Comparison of ENCODE assay signal across 8 cellular contexts in the genomic region with DNA sequence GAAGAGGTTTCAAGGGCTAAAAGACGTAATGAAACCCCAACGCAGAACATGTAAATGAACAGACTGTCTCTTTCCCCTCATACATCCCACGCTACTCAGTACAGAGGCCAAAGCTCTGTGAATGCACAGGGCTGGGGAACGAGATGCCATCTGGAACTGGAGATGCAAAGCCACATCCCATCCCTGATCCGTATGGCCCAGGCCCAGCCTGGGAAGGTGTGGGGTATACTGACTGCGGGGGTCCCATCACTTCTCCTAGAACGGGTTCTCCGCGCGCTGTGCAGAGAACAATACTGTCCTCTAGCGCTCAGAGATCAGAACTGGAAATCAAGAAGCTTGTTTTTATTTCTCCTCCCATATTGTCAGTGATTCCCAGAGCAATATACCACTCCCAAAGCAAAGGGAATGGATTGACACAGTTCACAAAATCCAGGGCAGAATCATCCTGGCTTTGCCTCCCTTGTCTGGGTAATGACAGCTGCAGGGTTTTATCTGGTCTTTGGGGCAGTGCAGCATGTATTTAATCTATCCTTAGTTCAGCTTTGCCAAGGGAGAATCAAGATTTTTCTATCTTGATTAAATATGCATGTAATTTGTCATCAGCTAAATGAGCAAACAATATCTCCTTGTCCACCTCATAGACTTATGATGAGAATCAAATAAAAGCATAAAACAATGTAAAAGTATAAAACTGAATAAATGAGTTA. TPM values are rescaled to one million over a fixed set of nuclear protein-coding genes. Genes with fewer than 3 reads are reported as not detected.
DNase-seq lines count a peak whose midpoint lies in the region; ATAC-seq and TF ChIP-seq lines count a peak whose summit lies in the region.

No MANE protein-coding gene starts in this region.

- H3K4me1 Mint-ChIP-seq in activated CD4-positive, alpha-beta T cell treated with anti-CD3 and anti-CD28 coated beads for 36 hours = no peaks in the 10 kb centered on the region
- no peaks in the 10 kb centered on the region for H3K4me1 Mint-ChIP-seq in activated CD4-positive, alpha-beta T cell treated with anti-CD3 and anti-CD28 coated beads, Interleukin-2, amount 10 ng/mL, durations not matched to agents 7 days and 5 days

- H3K27ac Mint-ChIP-seq in activated CD4-positive, alpha-beta T cell treated with anti-CD3 and anti-CD28 coated beads for 36 hours = no peak overlapping the region
- H3K27ac Mint-ChIP-seq in activated CD4-positive, alpha-beta T cell treated with anti-CD3 and anti-CD28 coated beads, Interleukin-2, amount 10 ng/mL, durations not matched to agents 7 days and 5 days = no peak overlapping the region

- POLR2A ChIA-PET in activated CD4-positive, alpha-beta T cell treated with anti-CD3 and anti-CD28 coated beads for 36 hours (lab: Charles Lee) = no interaction called here
- POLR2A ChIA-PET in activated CD4-positive, alpha-beta T cell treated with anti-CD3 and anti-CD28 coated beads, Interleukin-2, amount 10 ng/mL, durations not matched to agents 7 days and 5 days (lab: Charles Lee) = no interaction called here

- peaks cover 0 to 6% (median 0%) of the 10 kb centered on the region in 3 donors for H3K9me3 ChIP-seq in gastroesophageal sphincter
- H3K9me3 ChIP-seq in prostate gland = no peaks in the 10 kb centered on the region

- H3K9me3 Mint-ChIP-seq in activated CD4-positive, alpha-beta T cell treated with anti-CD3 and anti-CD28 coated beads for 36 hours (ENCODE audit: low read depth) = no peaks in the 10 kb centered on the region
- no peaks in the 10 kb centered on the region for H3K9me3 Mint-ChIP-seq in activated CD4-positive, alpha-beta T cell treated with anti-CD3 and anti-CD28 coated beads, Interleukin-2, amount 10 ng/mL, durations not matched to agents 7 days and 5 days

- no peaks in the 10 kb centered on the region for H3K36me3 ChIP-seq in gastroesophageal sphincter
- H3K36me3 ChIP-seq in prostate gland = no peaks in the 10 kb centered on the region

- CTCF ChIA-PET in activated CD4-positive, alpha-beta T cell treated with anti-CD3 and anti-CD28 coated beads for 36 hours (lab: Charles Lee) = interaction anchor here (0.8 to 1.3 kb wide), 4 partner anchors 20 to 361 kb away, joined by 3 read pairs; no protein-coding TSS in a partner anchor
- CTCF ChIA-PET in activated CD4-positive, alpha-beta T cell treated with anti-CD3 and anti-CD28 coated beads, Interleukin-2, amount 10 ng/mL, durations not matched to agents 7 days and 5 days (lab: Charles Lee) = no interaction called here

- H3K36me3 Mint-ChIP-seq in activated CD4-positive, alpha-beta T cell treated with anti-CD3 and anti-CD28 coated beads for 36 hours (ENCODE audit: low read depth) = no peaks in the 10 kb centered on the region
- H3K36me3 Mint-ChIP-seq in activated CD4-positive, alpha-beta T cell treated with anti-CD3 and anti-CD28 coated beads, Interleukin-2, amount 10 ng/mL, durations not matched to agents 7 days and 5 days (ENCODE audit: low read depth) = no peaks in the 10 kb centered on the region

- peak; percentile 70 to 92 (median 80) for TF ChIP-seq CTCF in gastroesophageal sphincter (IDR thresholded peaks at IDR 0.05)
- peak; percentile 54 to 79 (median 67) for TF ChIP-seq CTCF in prostate gland (IDR thresholded peaks at IDR 0.05)

- H3K4me3 ChIP-seq in gastroesophageal sphincter (peak overlapping the region in 1 of 2 donors; percentile 27), prostate gland (no peak overlapping the region)

- no peak for TF ChIP-seq EP300 in gastroesophageal sphincter (IDR thresholded peaks at IDR 0.05)

- TF ChIP-seq POLR2A in gastroesophageal sphincter (IDR thresholded peaks at IDR 0.05) (no peak), prostate gland (IDR thresholded peaks at IDR 0.05) (no peak), GM18505 (IDR thresholded peaks at IDR 0.05; ENCODE audit: borderline replicate concordance, extremely low read depth, insufficient read depth, insufficient read length) (no peak)

- intact Hi-C loops in activated CD4-positive, alpha-beta T cell treated with anti-CD3 and anti-CD28 coated beads for 36 hours (cut with DNase I, micrococcal nuclease) = loop anchor here (5.0 kb wide), 1 partner anchor 379 kb away; no protein-coding TSS in a partner anchor
- intact Hi-C loops in prostate gland (cut with DNase I) = loop anchor here (5.0 to 10.0 kb wide), 3 partner anchors 207 to 379 kb away; partner anchors contain the start of gene SORBS2

- no peak for ATAC-seq in activated CD4-positive, alpha-beta T cell treated with anti-CD3 and anti-CD28 coated beads for 36 hours
- ATAC-seq in SK-N-SH treated with all-trans-retinoic acid at 6 μM for 48 hours = peak; percentile 90
- no peak for ATAC-seq in gastroesophageal sphincter
- no peak for ATAC-seq in GM18505 (IDR thresholded peaks at IDR 0.05; ENCODE audit: unreplicated experiment)

- H3K27me3 Mint-ChIP-seq in activated CD4-positive, alpha-beta T cell treated with anti-CD3 and anti-CD28 coated beads for 36 hours = peaks cover 11% of the 10 kb centered on the region
- H3K27me3 Mint-ChIP-seq in activated CD4-positive, alpha-beta T cell treated with anti-CD3 and anti-CD28 coated beads, Interleukin-2, amount 10 ng/mL, durations not matched to agents 7 days and 5 days = no peaks in the 10 kb centered on the region

- no peak overlapping the region for H3K4me3 Mint-ChIP-seq in activated CD4-positive, alpha-beta T cell treated with anti-CD3 and anti-CD28 coated beads for 36 hours
- H3K4me3 Mint-ChIP-seq in activated CD4-positive, alpha-beta T cell treated with anti-CD3 and anti-CD28 coated beads, Interleukin-2, amount 10 ng/mL, durations not matched to agents 7 days and 5 days = no peak overlapping the region

- H3K27ac ChIP-seq in gastroesophageal sphincter (peak overlapping the region in 1 of 4 donors; percentile 62), prostate gland (no peak overlapping the region)

- H3K27me3 ChIP-seq in gastroesophageal sphincter = no peaks in the 10 kb centered on the region
- no peaks in the 10 kb centered on the region for H3K27me3 ChIP-seq in prostate gland (replicated peaks; ENCODE audit: insufficient read depth)

- whole genome bisulfite sequencing in gastroesophageal sphincter (ENCODE audit: low coverage in 1 of 2), 2 donors = 18 to 20% methylated on average over 5 to 8 of the region's 11 CpGs
- 7% methylated on average over 11 of the region's 11 CpGs for WGBS in prostate gland

- H3K4me1 ChIP-seq in gastroesophageal sphincter (peaks cover 0 to 32% (median 2%) of the 10 kb centered on the region in 3 donors), prostate gland (replicated peaks) (no peaks in the 10 kb centered on the region)

- peak; percentile 9 for DNase-seq in activated CD4-positive, alpha-beta T cell treated with anti-CD3 and anti-CD28 coated beads for 36 hours
- DNase-seq in activated CD4-positive, alpha-beta T cell treated with anti-CD3 and anti-CD28 coated beads, Interleukin-2, amount 10 ng/mL, durations not matched to agents 7 days and 5 days = no peak
- no peak for DNase-seq in prostate gland (ENCODE audit: low spot score)
- DNase-seq in NCI-H146 treated with DMSO at 0.1 percent for 48 hours (lab: John Stamatoyannopoulos, UW; ENCODE audit: unreplicated experiment) = no peak
- no peak for DNase-seq in T-helper 1 cell

TF ChIP-seq in SK-N-SH treated with all-trans-retinoic acid at 6 μM for 48 hours, 23 proteins besides CTCF, POLR2A, EP300 and RAD21 (continues in another document):
- TF ChIP-seq TOX (CRISPR knock-in tag; IDR thresholded peaks at IDR 0.05; ENCODE audit: borderline replicate concordance) (no peak), ISL1 (CRISPR knock-in tag; IDR thresholded peaks at IDR 0.05) (no peak), OSR1 (CRISPR knock-in tag; IDR thresholded peaks at IDR 0.05) (no peak), ZNF8 (CRISPR knock-in tag; IDR thresholded peaks at IDR 0.05) (no peak), ZFP3 (CRISPR knock-in tag; IDR thresholded peaks at IDR 0.05) (no peak), TCF4 (CRISPR knock-in tag; IDR thresholded peaks at IDR 0.05; ENCODE audit: borderline replicate concordance) (no peak), ESRRG (CRISPR knock-in tag; IDR thresholded peaks at IDR 0.05) (no peak), POU6F1 (CRISPR knock-in tag; IDR thresholded peaks at IDR 0.05; ENCODE audit: borderline replicate concordance, low read depth) (no peak), ZC3H10 (CRISPR knock-in tag; IDR thresholded peaks at IDR 0.05) (no peak), BACH2 (CRISPR knock-in tag; IDR thresholded peaks at IDR 0.05; ENCODE audit: borderline replicate concordance) (no peak)
- TF ChIP-seq, protein P1, sequence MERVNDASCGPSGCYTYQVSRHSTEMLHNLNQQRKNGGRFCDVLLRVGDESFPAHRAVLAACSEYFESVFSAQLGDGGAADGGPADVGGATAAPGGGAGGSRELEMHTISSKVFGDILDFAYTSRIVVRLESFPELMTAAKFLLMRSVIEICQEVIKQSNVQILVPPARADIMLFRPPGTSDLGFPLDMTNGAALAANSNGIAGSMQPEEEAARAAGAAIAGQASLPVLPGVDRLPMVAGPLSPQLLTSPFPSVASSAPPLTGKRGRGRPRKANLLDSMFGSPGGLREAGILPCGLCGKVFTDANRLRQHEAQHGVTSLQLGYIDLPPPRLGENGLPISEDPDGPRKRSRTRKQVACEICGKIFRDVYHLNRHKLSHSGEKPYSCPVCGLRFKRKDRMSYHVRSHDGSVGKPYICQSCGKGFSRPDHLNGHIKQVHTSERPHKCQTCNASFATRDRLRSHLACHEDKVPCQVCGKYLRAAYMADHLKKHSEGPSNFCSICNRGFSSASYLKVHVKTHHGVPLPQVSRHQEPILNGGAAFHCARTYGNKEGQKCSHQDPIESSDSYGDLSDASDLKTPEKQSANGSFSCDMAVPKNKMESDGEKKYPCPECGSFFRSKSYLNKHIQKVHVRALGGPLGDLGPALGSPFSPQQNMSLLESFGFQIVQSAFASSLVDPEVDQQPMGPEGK (CRISPR knock-in tag; IDR thresholded peaks at IDR 0.05; ENCODE audit: borderline replicate concordance) = no peak

RNA-seq across cellular contexts. Expression of gene TLR3, which starts 47.3 kb away (rescaled TPM):
- not detected for total RNA-seq in activated CD4-positive, alpha-beta T cell treated with anti-CD3 and anti-CD28 coated beads for 36 hours
- total RNA-seq in activated CD4-positive, alpha-beta T cell treated with anti-CD3 and anti-CD28 coated beads, Interleukin-2, amount 10 ng/mL, durations not matched to agents 7 days and 5 days = 1 to 10 TPM in 1 of 2 experiments, under 1 TPM in 1; 0.97 to 1.7 TPM
- total RNA-seq in gastroesophageal sphincter = 1 to 10 TPM; 4.3 to 8.4 (median 6.8) TPM
- 1 to 10 TPM; 4.3 to 5.2 TPM for total RNA-seq in prostate gland
